In genomic region chr1:75791022-75791421, GRCh38 we compare ENCODE assay signal across 9 cellular contexts. TPM values are rescaled to one million over a fixed set of nuclear protein-coding genes. Genes with fewer than 3 reads are reported as not detected.
DNase-seq lines count a peak whose midpoint lies in the region; ATAC-seq, FAIRE-seq and TF ChIP-seq lines count a peak whose summit lies in the region.
"Had no signal": no experiment of that assay in that cellular context is flagged by ENCODE, and none has a peak within 500 bp of the region (broad histone marks: within the 10 kb centered on the region; RNA-seq: fewer than 3 reads in every experiment).

No MANE protein-coding gene starts in this region.

- peak overlapping the region; percentile 98; the same call in 1 of the 2 replicates for H3K9ac ChIP-seq in iPS-20b (ENCODE audit: low read depth, low read length)

- H3K4me1 ChIP-seq in left ventricle myocardium inferior (peaks cover 60% of the 10 kb centered on the region), iPS-20b (ENCODE audit: insufficient read depth, low read length) (peaks cover 5% of the 10 kb centered on the region; the same call in 1 of the 2 replicates)

- FAIRE-seq in D721Med (lab: Jason Lieb, UNC): no peak

- ATAC-seq in left ventricle myocardium superior: no peak

- peak overlapping the region; percentile 88 for H3K27ac Mint-ChIP-seq in activated CD4-positive, alpha-beta memory T cell treated with anti-CD3 and anti-CD28 coated beads for 36 hours

- intact Hi-C loops in left ventricle myocardium inferior (cut with micrococcal nuclease) (no loop called here), left ventricle myocardium superior (cut with micrococcal nuclease) (loop anchor here (10.0 kb wide), 1 partner anchor 46 kb away; no protein-coding TSS in a partner anchor)
- intact Hi-C loops in activated CD4-positive, alpha-beta memory T cell treated with anti-CD3 and anti-CD28 coated beads for 36 hours (cut with micrococcal nuclease): no loop called here

- H3K27me3 ChIP-seq in left ventricle myocardium inferior (ENCODE audit: low read depth) (no peaks in the 10 kb centered on the region), iPS-20b (ENCODE audit: insufficient read depth, low read length) (no peaks in the 10 kb centered on the region)

- H3K4me1 Mint-ChIP-seq in activated CD4-positive, alpha-beta memory T cell treated with anti-CD3 and anti-CD28 coated beads for 36 hours (ENCODE audit: low read depth): peaks cover 40% of the 10 kb centered on the region

- no peaks in the 10 kb centered on the region for H3K27me3 Mint-ChIP-seq in activated CD4-positive, alpha-beta memory T cell treated with anti-CD3 and anti-CD28 coated beads for 36 hours

- TF ChIP-seq CTCF in left ventricle myocardium inferior (IDR thresholded peaks at IDR 0.05; ENCODE audit: borderline replicate concordance) (no peak), D721Med (IDR thresholded peaks at IDR 0.05; ENCODE audit: insufficient read depth, missing control alignments) (no peak)

- DNase-seq in left ventricle myocardium inferior: no peak
- no peak for DNase-seq in left ventricle myocardium superior
- DNase-seq in activated CD4-positive, alpha-beta memory T cell treated with anti-CD3 and anti-CD28 coated beads for 36 hours: no peak
- DNase-seq in NCI-H2227 (lab: John Stamatoyannopoulos, UW; ENCODE audit: unreplicated experiment): no peak
- DNase-seq in germinal center (ENCODE audit: low spot score): no peak
- DNase-seq in DMS 273 (lab: John Stamatoyannopoulos, UW; ENCODE audit: unreplicated experiment): no peak
- DNase-seq in D721Med (ENCODE audit: insufficient read length, low spot score): no peak

- H3K27ac ChIP-seq in left ventricle myocardium inferior (replicated peaks) (peak overlapping the region; percentile 8), iPS-20b (ENCODE audit: low read length) (no peak overlapping the region)

- H3K36me3 Mint-ChIP-seq in activated CD4-positive, alpha-beta memory T cell treated with anti-CD3 and anti-CD28 coated beads for 36 hours: peaks cover 87% of the 10 kb centered on the region

- POLR2A ChIA-PET in activated CD4-positive, alpha-beta memory T cell treated with anti-CD3 and anti-CD28 coated beads for 36 hours (lab: Charles Lee): interaction anchor here (0.6 kb wide), 1 partner anchor 290 kb away, joined by 3 read pairs; no protein-coding TSS in a partner anchor

- CTCF ChIA-PET in activated CD4-positive, alpha-beta memory T cell treated with anti-CD3 and anti-CD28 coated beads for 36 hours (lab: Charles Lee): no interaction called here

- peak overlapping the region; percentile 99 for H3K4me3 Mint-ChIP-seq in activated CD4-positive, alpha-beta memory T cell treated with anti-CD3 and anti-CD28 coated beads for 36 hours

- H3K9me3 ChIP-seq in left ventricle myocardium inferior (replicated peaks): no peaks in the 10 kb centered on the region
- H3K9me3 ChIP-seq in iPS-20b (ENCODE audit: insufficient read depth, low read depth, low read length): no peaks in the 10 kb centered on the region

- no peaks in the 10 kb centered on the region for H3K9me3 Mint-ChIP-seq in activated CD4-positive, alpha-beta memory T cell treated with anti-CD3 and anti-CD28 coated beads for 36 hours

- H3K36me3 ChIP-seq in left ventricle myocardium inferior (peaks cover 67% of the 10 kb centered on the region), iPS-20b (ENCODE audit: insufficient read depth, low read depth, low read length) (peaks cover 90% of the 10 kb centered on the region)

- H3K4me3 ChIP-seq in left ventricle myocardium inferior (peak overlapping the region; percentile 6), iPS-20b (ENCODE audit: low read length) (peak overlapping the region; percentile 99; the same call in 1 of the 2 replicates)
- H3K4me3 ChIP-seq: skin epidermis had no signal

RNA-seq across cellular contexts. Expression of gene RABGGTB, which starts 5.0 kb away (rescaled TPM):
- 64.4 TPM for total RNA-seq in left ventricle myocardium inferior
- total RNA-seq in left ventricle myocardium superior: 54.3 TPM
- total RNA-seq in activated CD4-positive, alpha-beta memory T cell treated with anti-CD3 and anti-CD28 coated beads for 36 hours: 100 to 1,000 TPM; 158 to 170 TPM

RNA-seq across cellular contexts. Expression of gene MSH4, which starts 5.7 kb away (rescaled TPM):
- total RNA-seq in left ventricle myocardium inferior: 0.25 TPM
- total RNA-seq in left ventricle myocardium superior: 0.40 TPM
- under 1 TPM; 0.12 to 0.43 TPM for total RNA-seq in activated CD4-positive, alpha-beta memory T cell treated with anti-CD3 and anti-CD28 coated beads for 36 hours
